1 cellular context compared by ENCODE assay signal in genomic region chr2:239401450-239402227, GRCh38.
A peak's percentile ranks its signal among the peaks of the same experiment; 100 is the strongest.
TF ChIP-seq lines count a peak whose summit lies in the region.

No MANE protein-coding gene starts in this region.

TF ChIP-seq in HepG2, 621 proteins besides CTCF, POLR2A, EP300 and RAD21 (continued from another document and continues in another):
- TF ChIP-seq DMTF1 (CRISPR knock-in tag; IDR thresholded peaks at IDR 0.05) = peak; percentile 81; the same call in 1 of the 2 replicates
- TF ChIP-seq ZSCAN21 (CRISPR knock-in tag; IDR thresholded peaks at IDR 0.05; ENCODE audit: borderline replicate concordance) = peak; percentile 99
- TF ChIP-seq KAT8 (CRISPR knock-in tag; IDR thresholded peaks at IDR 0.05) = peak; percentile 97
- peak; percentile 78 for TF ChIP-seq PRPF4 (IDR thresholded peaks at IDR 0.05; ENCODE audit: low read depth, low read length, poor library complexity, severe bottlenecking)
- peak; percentile 99 for TF ChIP-seq GTF3A (CRISPR knock-in tag; conservative IDR thresholded peaks at IDR 0.05)
- TF ChIP-seq ARNT2 (CRISPR knock-in tag; IDR thresholded peaks at IDR 0.05; ENCODE audit: low read depth) = peak; percentile 98; the same call in 1 of the 2 replicates
- peak; percentile 95 for TF ChIP-seq ZNF564 (CRISPR knock-in tag; IDR thresholded peaks at IDR 0.05)
- no peak for TF ChIP-seq CEBPG (CRISPR knock-in tag; IDR thresholded peaks at IDR 0.05)
- TF ChIP-seq ZNF841 (CRISPR knock-in tag; IDR thresholded peaks at IDR 0.05; ENCODE audit: borderline replicate concordance) = peak; percentile 97
- peak; percentile 88 for TF ChIP-seq ZSCAN22 (CRISPR knock-in tag; IDR thresholded peaks at IDR 0.05)
- TF ChIP-seq ZNF546 (CRISPR knock-in tag; conservative IDR thresholded peaks at IDR 0.05) = peak; percentile 99
- TF ChIP-seq GATAD1 (CRISPR knock-in tag; IDR thresholded peaks at IDR 0.05) = peak; percentile 97
- TF ChIP-seq GPBP1L1 (CRISPR knock-in tag; IDR thresholded peaks at IDR 0.05) = no peak
- peak; percentile 100 for TF ChIP-seq SMAD1 (CRISPR knock-in tag; IDR thresholded peaks at IDR 0.05; ENCODE audit: borderline replicate concordance, low read depth)
- TF ChIP-seq ZNF609 (CRISPR knock-in tag; IDR thresholded peaks at IDR 0.05; ENCODE audit: borderline replicate concordance) = peak; percentile 82; the same call in 1 of the 2 replicates
- TF ChIP-seq ZBED4 (CRISPR knock-in tag; IDR thresholded peaks at IDR 0.05; ENCODE audit: borderline replicate concordance) = peak; percentile 84; the same call in 1 of the 2 replicates
- peak; percentile 99 for TF ChIP-seq NFAT5 (CRISPR knock-in tag; IDR thresholded peaks at IDR 0.05)
- peak; percentile 90; the same call in 1 of the 2 replicates for TF ChIP-seq ZNF224 (CRISPR knock-in tag; IDR thresholded peaks at IDR 0.05)
- TF ChIP-seq ZNF691 (CRISPR knock-in tag; IDR thresholded peaks at IDR 0.05; ENCODE audit: borderline replicate concordance, low read depth) = peak; percentile 90
- peak; percentile 95; the same call in 1 of the 2 replicates for TF ChIP-seq ZNF10 (CRISPR knock-in tag; IDR thresholded peaks at IDR 0.05; ENCODE audit: borderline replicate concordance, low read depth)
- peak; percentile 99 for TF ChIP-seq ZNF280B (CRISPR knock-in tag; IDR thresholded peaks at IDR 0.05; ENCODE audit: borderline replicate concordance)
- peak; percentile 62 for TF ChIP-seq FOSL1 (CRISPR knock-in tag; IDR thresholded peaks at IDR 0.05; ENCODE audit: borderline replicate concordance)
- peak; percentile 100 for TF ChIP-seq YEATS4 (CRISPR knock-in tag; IDR thresholded peaks at IDR 0.05; ENCODE audit: borderline replicate concordance)
- peak; percentile 99 for TF ChIP-seq ZNF343 (CRISPR knock-in tag; IDR thresholded peaks at IDR 0.05)
- TF ChIP-seq ZNF746 (CRISPR knock-in tag; IDR thresholded peaks at IDR 0.05) = peak; percentile 64; the same call in 1 of the 2 replicates
- TF ChIP-seq TOE1 (CRISPR knock-in tag; IDR thresholded peaks at IDR 0.05) = peak; percentile 92; the same call in 1 of the 2 replicates
- no peak for TF ChIP-seq CCAR2 (optimal IDR thresholded peaks at IDR 0.05; ENCODE audit: low read depth, low read length)
- TF ChIP-seq CREB1 (IDR thresholded peaks at IDR 0.05) = no peak; the same call in 1 of the 2 replicates
- no peak for TF ChIP-seq CREB1 (CRISPR knock-in tag; IDR thresholded peaks at IDR 0.05)
- TF ChIP-seq CCDC6 (CRISPR knock-in tag; IDR thresholded peaks at IDR 0.05) = peak; percentile 95
- no peak for TF ChIP-seq ZMYM2 (CRISPR knock-in tag; IDR thresholded peaks at IDR 0.05)
